In the genomic region with DNA sequence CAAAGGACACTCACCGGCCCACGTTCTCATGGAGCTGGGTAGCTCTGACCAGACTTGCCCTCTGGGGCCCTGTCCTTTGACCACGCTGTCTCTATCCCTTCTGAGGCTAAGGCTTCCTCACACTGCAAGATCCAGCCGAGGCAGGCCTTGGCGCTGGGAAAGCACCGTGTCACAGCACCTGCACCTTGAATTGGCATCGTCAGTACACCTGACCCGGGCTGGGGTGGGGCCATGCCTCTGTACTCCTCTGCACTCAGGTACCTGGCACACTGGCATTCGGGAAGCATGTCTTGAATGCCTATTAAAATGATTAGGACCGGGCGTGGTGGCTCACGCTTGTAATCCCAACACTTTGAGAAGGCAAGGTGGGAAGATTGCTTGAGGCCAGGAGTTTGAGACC, we compare ENCODE assay signal across 16 cellular contexts. TPM values are rescaled to one million over a fixed set of nuclear protein-coding genes. Genes with fewer than 3 reads are reported as not detected.
"Had no signal": no experiment of that assay in that cellular context is flagged by ENCODE, and none has a peak within 500 bp of the region (broad histone marks: within the 10 kb centered on the region; RNA-seq: fewer than 3 reads in every experiment).

No MANE protein-coding gene starts in this region.

- H3K27ac ChIP-seq: adrenal gland, thoracic aorta, vagina, VCaP had no signal

- H3K27me3 ChIP-seq: adrenal gland, vagina had no signal

- H3K9me3 ChIP-seq: adrenal gland, SK-N-SH, thoracic aorta, vagina had no signal

- DNase-seq: activated CD8-positive, alpha-beta memory T cell treated with anti-CD3 and anti-CD28 coated beads, Interleukin-2, amount 50 U/mL, for 48 hours; activated CD8-positive, alpha-beta T cell treated with anti-CD3 and anti-CD28 coated beads for 36 hours; activated naive CD4-positive, alpha-beta T cell treated with anti-CD3 and anti-CD28 coated beads for 36 hours; adrenal gland; islet precursor cell; SK-N-SH; stimulated activated CD4-positive, alpha-beta T cell treated with anti-CD3 and anti-CD28 coated beads, Interleukin-2, amount 100 ng/mL, for 48 hours; T-helper 1 cell had no signal

- H3K4me3 ChIP-seq: adrenal gland, thoracic aorta, vagina had no signal

- H3K4me3 Mint-ChIP-seq: activated CD8-positive, alpha-beta T cell treated with anti-CD3 and anti-CD28 coated beads for 36 hours; activated naive CD4-positive, alpha-beta T cell treated with anti-CD3 and anti-CD28 coated beads for 36 hours; activated T-helper 1 cell treated with anti-CD3 and anti-CD28 coated beads, Interleukin-12 subunit alpha, Interleukin-12 subunit beta, Interleukin-2, Interleukin-4 antibody, amounts not matched to agents 30 ng/mL and 10 ng/mL and 1 ng/mL, durations not matched to agents 14 hours and 24 hours and 36 hours; central memory CD8-positive, alpha-beta T cell; natural killer cell treated with Interleukin-12 subunit alpha and Interleukin-12 subunit beta and Interleukin-15 and Interleukin-18, amount 100 ng/mL, for 72 hours; stimulated activated naive CD8-positive, alpha-beta T cell treated with anti-CD3 and anti-CD28 coated beads, Interleukin-15, Interleukin-2, amounts not matched to agents 100 ng/mL and 50 ng/mL, for 24 hours had no signal

- H3K27me3 Mint-ChIP-seq: activated CD8-positive, alpha-beta T cell treated with anti-CD3 and anti-CD28 coated beads for 36 hours; central memory CD8-positive, alpha-beta T cell; natural killer cell treated with Interleukin-12 subunit alpha and Interleukin-12 subunit beta and Interleukin-15 and Interleukin-18, amount 100 ng/mL, for 72 hours; stimulated activated naive CD8-positive, alpha-beta T cell treated with anti-CD3 and anti-CD28 coated beads, Interleukin-15, Interleukin-2, amounts not matched to agents 100 ng/mL and 50 ng/mL, for 24 hours had no signal

- H3K36me3 ChIP-seq: adrenal gland, thoracic aorta, vagina had no signal

- H3K36me3 Mint-ChIP-seq: natural killer cell treated with Interleukin-12 subunit alpha and Interleukin-12 subunit beta and Interleukin-15 and Interleukin-18, amount 100 ng/mL, for 72 hours had no signal

- H3K9ac ChIP-seq: SK-N-SH had no signal

- H3K9me3 Mint-ChIP-seq: activated CD8-positive, alpha-beta T cell treated with anti-CD3 and anti-CD28 coated beads for 36 hours; activated naive CD4-positive, alpha-beta T cell treated with anti-CD3 and anti-CD28 coated beads for 36 hours; activated T-helper 1 cell treated with anti-CD3 and anti-CD28 coated beads, Interleukin-12 subunit alpha, Interleukin-12 subunit beta, Interleukin-2, Interleukin-4 antibody, amounts not matched to agents 30 ng/mL and 10 ng/mL and 1 ng/mL, durations not matched to agents 14 hours and 24 hours and 36 hours; central memory CD8-positive, alpha-beta T cell; natural killer cell treated with Interleukin-12 subunit alpha and Interleukin-12 subunit beta and Interleukin-15 and Interleukin-18, amount 100 ng/mL, for 72 hours; stimulated activated naive CD8-positive, alpha-beta T cell treated with anti-CD3 and anti-CD28 coated beads, Interleukin-15, Interleukin-2, amounts not matched to agents 100 ng/mL and 50 ng/mL, for 24 hours had no signal

- H3K27ac Mint-ChIP-seq: activated CD8-positive, alpha-beta T cell treated with anti-CD3 and anti-CD28 coated beads for 36 hours; activated naive CD4-positive, alpha-beta T cell treated with anti-CD3 and anti-CD28 coated beads for 36 hours; activated T-helper 1 cell treated with anti-CD3 and anti-CD28 coated beads, Interleukin-12 subunit alpha, Interleukin-12 subunit beta, Interleukin-2, Interleukin-4 antibody, amounts not matched to agents 30 ng/mL and 10 ng/mL and 1 ng/mL, durations not matched to agents 14 hours and 24 hours and 36 hours; natural killer cell treated with Interleukin-12 subunit alpha and Interleukin-12 subunit beta and Interleukin-15 and Interleukin-18, amount 100 ng/mL, for 72 hours; stimulated activated naive CD8-positive, alpha-beta T cell treated with anti-CD3 and anti-CD28 coated beads, Interleukin-15, Interleukin-2, amounts not matched to agents 100 ng/mL and 50 ng/mL, for 24 hours had no signal

RNA-seq across cellular contexts. Expression of a gene that starts 9.9 kb away (rescaled TPM):
- total RNA-seq: activated CD8-positive, alpha-beta T cell treated with anti-CD3 and anti-CD28 coated beads for 36 hours; activated naive CD4-positive, alpha-beta T cell treated with anti-CD3 and anti-CD28 coated beads for 36 hours; activated T-helper 1 cell treated with anti-CD3 and anti-CD28 coated beads, Interleukin-12 subunit alpha, Interleukin-12 subunit beta, Interleukin-2, Interleukin-4 antibody, amounts not matched to agents 30 ng/mL and 10 ng/mL and 1 ng/mL, durations not matched to agents 14 hours and 24 hours and 36 hours; natural killer cell treated with Interleukin-12 subunit alpha and Interleukin-12 subunit beta and Interleukin-15 and Interleukin-18, amount 100 ng/mL, for 72 hours; pulmonary artery endothelial cell; vagina had no signal
